In the genomic region with DNA sequence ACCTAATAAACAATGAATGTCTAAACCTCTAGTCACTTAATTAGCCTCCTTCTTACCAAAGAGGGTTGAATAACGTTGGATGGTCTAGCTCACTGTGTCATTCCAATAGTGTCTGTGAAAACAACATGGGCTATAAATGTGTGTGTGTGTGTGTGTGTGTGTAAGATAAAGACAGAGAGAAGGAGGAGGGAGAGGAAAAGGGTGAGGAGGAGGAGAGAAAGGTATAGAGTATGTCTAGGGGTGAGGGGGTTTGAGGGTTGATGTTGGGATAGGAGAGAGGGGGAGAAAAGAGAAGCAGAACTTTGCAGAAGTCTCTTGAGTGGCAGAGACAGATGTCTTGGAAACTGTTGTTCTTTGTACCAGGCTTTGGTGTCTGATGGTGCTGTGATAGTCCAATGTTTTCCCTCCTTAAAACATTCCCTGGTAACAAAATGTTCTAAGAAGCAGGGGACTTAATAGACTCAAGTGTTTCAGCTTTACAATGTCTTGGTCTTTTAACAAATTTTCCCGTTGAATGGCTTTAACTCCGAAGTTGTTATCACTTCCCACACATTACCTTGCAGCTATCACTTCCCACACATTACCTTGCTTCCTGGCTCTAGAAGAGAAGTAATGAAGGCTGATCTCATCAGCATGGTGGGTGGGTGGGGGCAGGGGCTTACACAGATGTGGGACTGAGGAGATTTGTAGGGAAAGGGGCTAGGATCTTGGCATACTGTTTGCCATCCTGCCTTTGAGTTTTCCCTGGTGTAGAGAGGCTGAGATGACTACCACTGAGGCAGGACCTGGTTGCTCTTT, we compare ENCODE assay signal across 26 cellular contexts. TPM values are rescaled to one million over a fixed set of nuclear protein-coding genes. Genes with fewer than 3 reads are reported as not detected.
"Had no signal": no experiment of that assay in that cellular context is flagged by ENCODE, and none has a peak within 500 bp of the region (broad histone marks: within the 10 kb centered on the region; RNA-seq: fewer than 3 reads in every experiment).

No MANE protein-coding gene starts in this region.

- H3K9me3 ChIP-seq: gastroesophageal sphincter, pancreas, prostate gland, stomach, thyroid gland, upper lobe of right lung had no signal

- H3K4me3 ChIP-seq: gastroesophageal sphincter, pancreas, prostate gland, stomach, thyroid gland, upper lobe of right lung had no signal

- H3K4me1 Mint-ChIP-seq: activated naive CD4-positive, alpha-beta T cell treated with anti-CD3 and anti-CD28 coated beads, Interleukin-2, amount 10 ng/mL, durations not matched to agents 7 days and 5 days; naive thymus-derived CD4-positive, alpha-beta T cell; stimulated activated naive B cell treated with anti-CD40 and anti-IgM and Interleukin-4, amounts not matched to agents 10 μg/mL and 1 μg/mL and 100 μg/mL, for 72 hours had no signal

- H3K36me3 Mint-ChIP-seq: activated naive CD4-positive, alpha-beta T cell treated with anti-CD3 and anti-CD28 coated beads, Interleukin-2, amount 10 ng/mL, durations not matched to agents 7 days and 5 days had no signal

- DNase-seq: activated CD4-positive, alpha-beta T cell treated with anti-CD3 and anti-CD28 coated beads for 48 hours; activated CD4-positive, alpha-beta T cell treated with anti-CD3 and anti-CD28 coated beads, Interleukin-2, amount 50 U/mL, for 48 hours; activated CD8-positive, alpha-beta memory T cell treated with anti-CD3 and anti-CD28 coated beads for 24 hours; activated gamma-delta T cell; activated naive CD4-positive, alpha-beta T cell treated with anti-CD3 and anti-CD28 coated beads, Interleukin-2, amount 10 ng/mL, durations not matched to agents 7 days and 5 days; activated naive CD8-positive, alpha-beta T cell treated with anti-CD3 and anti-CD28 coated beads, Interleukin-2, amount 10 ng/mL, durations not matched to agents 7 days and 5 days; activated T-cell treated with anti-CD3 and anti-CD28 coated beads, Interleukin-2, amount 50 U/mL, for 1 hour; amniotic stem cell; brain microvascular endothelial cell; central memory CD4-positive, alpha-beta T cell; effector CD8-positive, alpha-beta T cell; left cardiac atrium; left ventricle myocardium superior; naive thymus-derived CD4-positive, alpha-beta T cell; pancreas; stimulated activated CD4-positive, alpha-beta T cell treated with anti-CD3 and anti-CD28 coated beads, Interleukin-15, amount 100 ng/mL, for 24 hours; stimulated activated CD4-positive, alpha-beta T cell treated with anti-CD3 and anti-CD28 coated beads, Interleukin-2, amount 100 ng/mL, for 24 hours; stimulated activated naive B cell treated with anti-CD40 and anti-IgM and Interleukin-4, amounts not matched to agents 10 μg/mL and 1 μg/mL and 100 μg/mL, for 72 hours; stomach; T-helper 9 cell; thyroid gland; upper lobe of right lung; WERI-Rb-1 had no signal

- H3K27me3 ChIP-seq: brain microvascular endothelial cell, gastroesophageal sphincter, pancreas, stomach, thyroid gland, upper lobe of right lung had no signal

- H3K27ac ChIP-seq: brain microvascular endothelial cell, pancreas, prostate gland, stomach, thyroid gland, upper lobe of right lung, WERI-Rb-1 had no signal

- H3K9me3 Mint-ChIP-seq: activated naive CD4-positive, alpha-beta T cell treated with anti-CD3 and anti-CD28 coated beads, Interleukin-2, amount 10 ng/mL, durations not matched to agents 7 days and 5 days had no signal

- H3K4me1 ChIP-seq: pancreas, prostate gland, stomach, thyroid gland, upper lobe of right lung had no signal

- H3K36me3 ChIP-seq: brain microvascular endothelial cell, pancreas, prostate gland, thyroid gland, upper lobe of right lung, WERI-Rb-1 had no signal

- H3K4me3 Mint-ChIP-seq: activated naive CD4-positive, alpha-beta T cell treated with anti-CD3 and anti-CD28 coated beads, Interleukin-2, amount 10 ng/mL, durations not matched to agents 7 days and 5 days; activated naive CD8-positive, alpha-beta T cell treated with anti-CD3 and anti-CD28 coated beads, Interleukin-2, amount 10 ng/mL, durations not matched to agents 7 days and 5 days; naive thymus-derived CD4-positive, alpha-beta T cell; stimulated activated naive B cell treated with anti-CD40 and anti-IgM and Interleukin-4, amounts not matched to agents 10 μg/mL and 1 μg/mL and 100 μg/mL, for 72 hours; T-helper 1 cell treated with Interleukin-12 subunit alpha and Interleukin-12 subunit beta and Interleukin-4 antibody, amounts not matched to agents 30 μg/mL and 1 μg/mL, for 36 hours had no signal

- H3K27ac Mint-ChIP-seq: activated naive CD4-positive, alpha-beta T cell treated with anti-CD3 and anti-CD28 coated beads, Interleukin-2, amount 10 ng/mL, durations not matched to agents 7 days and 5 days; activated naive CD8-positive, alpha-beta T cell treated with anti-CD3 and anti-CD28 coated beads, Interleukin-2, amount 10 ng/mL, durations not matched to agents 7 days and 5 days; naive thymus-derived CD4-positive, alpha-beta T cell; stimulated activated naive B cell treated with anti-CD40 and anti-IgM and Interleukin-4, amounts not matched to agents 10 μg/mL and 1 μg/mL and 100 μg/mL, for 72 hours; T-helper 1 cell treated with Interleukin-12 subunit alpha and Interleukin-12 subunit beta and Interleukin-4 antibody, amounts not matched to agents 30 μg/mL and 1 μg/mL, for 36 hours had no signal

RNA-seq across cellular contexts. Expression of gene ETV5, which starts 57.8 kb away (rescaled TPM):
- polyA plus RNA-seq: naive thymus-derived CD4-positive, alpha-beta T cell had no signal
